Comparison of ENCODE assay signal across 17 cellular contexts in genomic region chrX:66633541-66633940, GRCh38. TPM values are rescaled to one million over a fixed set of nuclear protein-coding genes. Genes with fewer than 3 reads are reported as not detected.
DNase-seq lines count a peak whose midpoint lies in the region; ATAC-seq and TF ChIP-seq lines count a peak whose summit lies in the region.
"Had no signal": no experiment of that assay in that cellular context is flagged by ENCODE, and none has a peak within 500 bp of the region (broad histone marks: within the 10 kb centered on the region; RNA-seq: fewer than 3 reads in every experiment).

No MANE protein-coding gene starts in this region.

- ATAC-seq in foreskin keratinocyte (peak; percentile 49), HG03354 (IDR thresholded peaks at IDR 0.05; ENCODE audit: poor library complexity, severe bottlenecking, unreplicated experiment) (no peak), GM18858 (IDR thresholded peaks at IDR 0.05; ENCODE audit: unreplicated experiment) (no peak)
- ATAC-seq: K562; naive thymus-derived CD4-positive, alpha-beta T cell had no signal

- peaks cover 8% of the 10 kb centered on the region for H3K4me1 ChIP-seq in foreskin keratinocyte
- H3K4me1 ChIP-seq: tibial nerve had no signal

- no peaks in the 10 kb centered on the region for H3K27me3 ChIP-seq in foreskin keratinocyte
- H3K27me3 ChIP-seq: tibial nerve had no signal

- in situ Hi-C loops in astrocyte of the cerebellum (cut with HindIII; ENCODE audit: low sequenced_read_pairs) = no loop called here

- TF ChIP-seq CTCF in astrocyte of the cerebellum (IDR thresholded peaks at IDR 0.05; ENCODE audit: low read depth, low read length, missing control alignments) = no peak
- TF ChIP-seq CTCF in foreskin keratinocyte (conservative IDR thresholded peaks at IDR 0.05) = no peak

- H3K4me3 ChIP-seq in astrocyte of the cerebellum (ENCODE audit: low read depth, low read length) = no peak overlapping the region
- H3K4me3 ChIP-seq: K562, tibial nerve had no signal

- H3K27ac ChIP-seq in foreskin keratinocyte = no peak overlapping the region
- H3K27ac ChIP-seq: tibial nerve had no signal

- peak; percentile 81 for DNase-seq in HCEC 1CT
- DNase-seq in astrocyte of the cerebellum (ENCODE audit: low read depth) = peak; percentile 43
- peak; percentile 42 to 56 for DNase-seq in foreskin keratinocyte
- no peak for DNase-seq in cerebellum (ENCODE audit: low spot score)
- no peak for DNase-seq in RKO (ENCODE audit: low spot score)
- DNase-seq: activated gamma-delta T cell; central memory CD4-positive, alpha-beta T cell; GF-D8; naive thymus-derived CD4-positive, alpha-beta T cell; NCI-H1436; NCI-H446 treated with DMSO at 0.1 percent for 48 hours; stimulated activated CD4-positive, alpha-beta T cell treated with anti-CD3 and anti-CD28 coated beads, Interleukin-1b, Interleukin-23, amount 100 ng/mL, for 48 hours; stimulated activated CD8-positive, alpha-beta memory T cell treated with anti-CD3 and anti-CD28 coated beads, Interleukin-4, amount 100 ng/mL, for 48 hours had no signal

RNA-seq across cellular contexts. Expression of gene EDA2R, which starts 5.3 kb away (rescaled TPM):
- total RNA-seq in foreskin keratinocyte (1.7 and 2.9 TPM in 2 replicates), cerebellum (1.8 TPM)
- polyA plus RNA-seq in foreskin keratinocyte = 0.75 and 0.91 TPM in 2 replicates

Comparison
In these comparisons a context has a peak if more than half of its experiments do, and no peak if none do; other contexts are left out.
1. DNase-seq: peak in HCEC 1CT (single experiment), astrocyte of the cerebellum (single experiment) and foreskin keratinocyte (2 of 2); none in cerebellum (single experiment) and RKO (single experiment).